In the genomic region with DNA sequence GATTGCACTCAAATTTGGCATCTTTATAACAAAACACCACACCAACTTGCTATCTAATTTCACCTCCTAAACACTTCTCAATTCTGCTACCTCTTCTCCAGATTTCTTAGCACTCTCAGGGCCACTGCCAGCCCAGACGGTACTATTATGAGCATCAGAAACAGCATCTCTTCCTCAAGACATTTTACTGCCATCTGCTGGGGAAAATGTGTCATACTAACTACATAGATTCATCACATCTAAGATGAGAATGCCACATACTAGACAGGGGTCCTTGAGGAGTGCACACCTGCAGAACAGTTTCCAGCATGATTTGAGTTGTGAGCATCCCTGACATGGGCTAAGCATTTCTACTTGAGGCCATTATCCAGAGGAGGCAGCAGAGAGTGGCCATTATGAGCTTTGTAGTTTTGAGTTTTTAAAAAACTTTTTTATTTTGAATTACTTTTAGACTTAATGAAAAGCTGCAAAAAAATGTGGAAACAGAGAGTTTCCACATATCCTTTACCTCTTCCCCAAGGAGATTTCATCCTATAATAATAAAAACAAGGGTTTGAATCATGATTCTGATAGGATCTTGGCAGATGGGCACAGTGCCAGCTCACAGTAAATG, we compare ENCODE assay signal across 8 cellular contexts. TPM values are rescaled to one million over a fixed set of nuclear protein-coding genes. Genes with fewer than 3 reads are reported as not detected.
A peak's percentile ranks its signal among the peaks of the same experiment; 100 is the strongest.
DNase-seq lines count a peak whose midpoint lies in the region; ATAC-seq and TF ChIP-seq lines count a peak whose summit lies in the region.

No MANE protein-coding gene starts in this region.

- peak; percentile 23 for DNase-seq in DND-41
- peak; percentile 71 for DNase-seq in NCI-H345 (lab: John Stamatoyannopoulos, UW)
- peak; percentile 34 for DNase-seq in activated CD8-positive, alpha-beta T cell treated with anti-CD3 and anti-CD28 coated beads for 36 hours
- DNase-seq in glomerular visceral epithelial cell (ENCODE audit: extremely low spot score), result peak; percentile 65
- DNase-seq in prostate gland (ENCODE audit: low spot score), result peak; percentile 30
- no peak for DNase-seq in effector CD8-positive, alpha-beta T cell (lab: John Stamatoyannopoulos, UW)

- H3K4me3 ChIP-seq in DND-41 (ENCODE audit: low read depth in 1 of 2, low read length in 2 of 2) (no peak overlapping the region), prostate gland (no peak overlapping the region)

- no peak overlapping the region for H2AFZ ChIP-seq in DND-41 (ENCODE audit: low read depth, low read length)

- no peak overlapping the region for H3K27ac ChIP-seq in DND-41 (ENCODE audit: low read length)
- H3K27ac ChIP-seq in prostate gland, result no peak overlapping the region

- no peaks in the 10 kb centered on the region for H3K9me3 ChIP-seq in DND-41 (ENCODE audit: insufficient read depth, low read length, severe bottlenecking)
- no peaks in the 10 kb centered on the region for H3K9me3 ChIP-seq in prostate gland

- POLR2A ChIA-PET in activated CD8-positive, alpha-beta T cell treated with anti-CD3 and anti-CD28 coated beads for 36 hours (lab: Charles Lee), result interaction anchor here (1.4 kb wide), 1 partner anchor 10 kb away, joined by 3 read pairs; no protein-coding TSS in a partner anchor

- H3K4me1 Mint-ChIP-seq in activated CD8-positive, alpha-beta T cell treated with anti-CD3 and anti-CD28 coated beads for 36 hours (ENCODE audit: low read depth), result peaks cover 16% of the 10 kb centered on the region

- H3K27me3 Mint-ChIP-seq in activated CD8-positive, alpha-beta T cell treated with anti-CD3 and anti-CD28 coated beads for 36 hours, result no peaks in the 10 kb centered on the region

- H3K4me1 ChIP-seq in DND-41 (ENCODE audit: insufficient read depth, low read length) (peaks cover 9% of the 10 kb centered on the region; the same call in 1 of the 2 replicates), prostate gland (replicated peaks) (no peaks in the 10 kb centered on the region)

- CTCF ChIA-PET in activated CD8-positive, alpha-beta T cell treated with anti-CD3 and anti-CD28 coated beads for 36 hours (lab: Charles Lee), result interaction anchor here (0.7 to 5.4 kb wide), 15 partner anchors 11 to 1803 kb away, joined by 3 to 42 read pairs (median 4); a partner anchor contains a TSS

- no peak overlapping the region for H3K4me3 Mint-ChIP-seq in activated CD8-positive, alpha-beta T cell treated with anti-CD3 and anti-CD28 coated beads for 36 hours

- H3K36me3 ChIP-seq in DND-41 (ENCODE audit: insufficient read depth, low read length), result no peaks in the 10 kb centered on the region
- H3K36me3 ChIP-seq in prostate gland, result no peaks in the 10 kb centered on the region

- no peaks in the 10 kb centered on the region for H3K79me2 ChIP-seq in DND-41 (ENCODE audit: insufficient read depth, low read length)

- intact Hi-C loops in activated CD8-positive, alpha-beta T cell treated with anti-CD3 and anti-CD28 coated beads for 36 hours (cut with micrococcal nuclease), result loop anchor here (10.0 kb wide), 1 partner anchor 429 kb away; no protein-coding TSS in a partner anchor
- intact Hi-C loops in prostate gland (cut with DNase I), result no loop called here

- H3K9me3 Mint-ChIP-seq in activated CD8-positive, alpha-beta T cell treated with anti-CD3 and anti-CD28 coated beads for 36 hours, result peaks cover 1% of the 10 kb centered on the region

- TF ChIP-seq CTCF in DND-41 (IDR thresholded peaks at IDR 0.05; ENCODE audit: borderline replicate concordance, extremely low read depth, low read length, poor library complexity, severe bottlenecking), result peak; percentile 81
- peak; percentile 66 for TF ChIP-seq CTCF in activated CD8-positive, alpha-beta T cell treated with anti-CD3 and anti-CD28 coated beads for 36 hours (IDR thresholded peaks at IDR 0.05)
- TF ChIP-seq CTCF in prostate gland (IDR thresholded peaks at IDR 0.05), result peak in 3 of 4 experiments; percentile 35 to 64 (median 48)

- no peak overlapping the region for H3K4me2 ChIP-seq in DND-41 (ENCODE audit: insufficient read depth, low read length)

- H3K36me3 Mint-ChIP-seq in activated CD8-positive, alpha-beta T cell treated with anti-CD3 and anti-CD28 coated beads for 36 hours (ENCODE audit: low read depth), result no peaks in the 10 kb centered on the region

- no peak for TF ChIP-seq POLR2A in prostate gland (IDR thresholded peaks at IDR 0.05)

- no peaks in the 10 kb centered on the region for H4K20me1 ChIP-seq in DND-41 (ENCODE audit: insufficient read depth, low read length)

- ATAC-seq in DND-41 (ENCODE audit: insufficient read depth, low read depth), result peak; percentile 95
- peak; percentile 72 for ATAC-seq in GM19372 (IDR thresholded peaks at IDR 0.05; ENCODE audit: low read depth, unreplicated experiment)
- peak; percentile 92 for ATAC-seq in HG03354 (IDR thresholded peaks at IDR 0.05; ENCODE audit: poor library complexity, severe bottlenecking, unreplicated experiment)
- peak; percentile 81 for ATAC-seq in activated CD8-positive, alpha-beta T cell treated with anti-CD3 and anti-CD28 coated beads for 36 hours

- H3K27me3 ChIP-seq in DND-41 (ENCODE audit: insufficient read depth, low read length, poor library complexity) (no peaks in the 10 kb centered on the region), prostate gland (replicated peaks; ENCODE audit: insufficient read depth) (no peaks in the 10 kb centered on the region)

- no peak overlapping the region for H3K27ac Mint-ChIP-seq in activated CD8-positive, alpha-beta T cell treated with anti-CD3 and anti-CD28 coated beads for 36 hours

- no peak overlapping the region for H3K9ac ChIP-seq in DND-41 (ENCODE audit: low read depth, low read length)

- WGBS in prostate gland, result 0% methylated on average over 1 of the region's 1 CpG

RNA-seq across cellular contexts. Expression of a gene that starts 15.1 kb away (rescaled TPM):
- under 1 TPM; 0.51 to 0.61 TPM for total RNA-seq in activated CD8-positive, alpha-beta T cell treated with anti-CD3 and anti-CD28 coated beads for 36 hours
- total RNA-seq in prostate gland, result 10 to 100 TPM in 1 of 2 donors, 1 to 10 TPM in 1; 5.2 to 19.5 TPM
